14 cellular contexts compared by ENCODE assay signal in the genomic region with DNA sequence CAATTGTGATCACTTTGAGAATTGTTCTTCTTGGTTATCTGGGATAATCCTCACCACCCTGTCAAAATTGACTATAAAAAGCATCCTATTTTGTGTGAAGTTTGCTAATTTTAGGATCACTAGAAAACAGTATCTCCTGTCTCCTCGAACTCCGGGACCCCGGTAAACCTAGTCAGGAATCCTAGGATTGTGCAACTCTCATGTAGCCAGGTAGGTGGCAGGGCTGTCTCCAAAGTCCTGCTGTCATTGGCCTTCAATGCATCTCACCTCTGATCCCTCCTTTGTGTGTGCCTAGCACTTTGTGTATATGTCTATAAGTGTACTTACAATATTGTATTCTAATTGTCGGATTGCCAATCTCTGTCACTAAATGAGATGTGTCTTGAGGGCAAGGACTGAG.
DNase-seq lines count a peak whose midpoint lies in the region; TF ChIP-seq lines count a peak whose summit lies in the region.
"Had no signal": no experiment of that assay in that cellular context is flagged by ENCODE, and none has a peak within 500 bp of the region (broad histone marks: within the 10 kb centered on the region; RNA-seq: fewer than 3 reads in every experiment).

No MANE protein-coding gene starts in this region.

- WGBS in endodermal cell (ENCODE audit: insufficient coverage in 1 of 2, insufficient read length in 1 of 2), 2 experiments, result 99% methylated on average over 4 of the region's 4 CpGs; no CpG with 5 or more reads in 1 of the 2 experiments

- no peaks in the 10 kb centered on the region for H3K9me3 ChIP-seq in endodermal cell (ENCODE audit: control insufficient read depth, low read length)
- H3K9me3 ChIP-seq: A549, BE2C, Caco-2 had no signal

- H3K4me1 Mint-ChIP-seq in endodermal cell, result no peaks in the 10 kb centered on the region
- H3K4me1 Mint-ChIP-seq in osteocyte (ENCODE audit: unreplicated experiment), result no peaks in the 10 kb centered on the region
- H3K4me1 Mint-ChIP-seq: CD14-positive monocyte had no signal

- no peak overlapping the region for H3K27ac ChIP-seq in endodermal cell (ENCODE audit: low read depth, low read length)
- H3K27ac ChIP-seq: A549, KMS-11 had no signal

- H3K27me3 Mint-ChIP-seq in endodermal cell (ENCODE audit: insufficient read depth) (no peaks in the 10 kb centered on the region), osteocyte (ENCODE audit: unreplicated experiment) (no peaks in the 10 kb centered on the region)

- H3K9me3 Mint-ChIP-seq in endodermal cell (peaks cover 9% of the 10 kb centered on the region), osteocyte (ENCODE audit: unreplicated experiment) (peaks cover 17% of the 10 kb centered on the region)
- H3K9me3 Mint-ChIP-seq: CD8-positive, alpha-beta T cell had no signal

- no peak overlapping the region for H3K27ac Mint-ChIP-seq in endodermal cell
- H3K27ac Mint-ChIP-seq in osteocyte (ENCODE audit: unreplicated experiment), result no peak overlapping the region
- H3K27ac Mint-ChIP-seq: CD14-positive monocyte; CD8-positive, alpha-beta T cell had no signal

- H3K9ac ChIP-seq in endodermal cell (ENCODE audit: extremely low read depth, low read length, poor library complexity, severe bottlenecking), result no peak overlapping the region
- H3K9ac ChIP-seq: KMS-11 had no signal

- TF ChIP-seq CTCF in endodermal cell (conservative IDR thresholded peaks at IDR 0.05) (peak; percentile 67), osteocyte (IDR thresholded peaks at IDR 0.05) (peak; percentile 7)

- no peak overlapping the region for H3K4me3 ChIP-seq in H7 (ENCODE audit: insufficient read depth, low read depth, low read length)
- no peak overlapping the region for H3K4me3 ChIP-seq in endodermal cell (ENCODE audit: low read length)
- H3K4me3 ChIP-seq: A549 had no signal

- H3K36me3 ChIP-seq in H7 (replicated peaks; ENCODE audit: control insufficient read depth, insufficient read depth, low read length) (no peaks in the 10 kb centered on the region), endodermal cell (ENCODE audit: control insufficient read depth, insufficient read depth, low read length) (no peaks in the 10 kb centered on the region)
- H3K36me3 ChIP-seq: BE2C had no signal

- H3K4me3 Mint-ChIP-seq in endodermal cell (no peak overlapping the region), osteocyte (ENCODE audit: unreplicated experiment) (no peak overlapping the region)
- H3K4me3 Mint-ChIP-seq: CD14-positive monocyte; CD8-positive, alpha-beta T cell had no signal

- H3K27me3 ChIP-seq in H7 (ENCODE audit: control insufficient read depth, insufficient read depth, low read length) (no peaks in the 10 kb centered on the region), endodermal cell (ENCODE audit: control insufficient read depth, insufficient read depth, low read length, poor library complexity, severe bottlenecking) (no peaks in the 10 kb centered on the region)
- H3K27me3 ChIP-seq: BE2C had no signal

- no peaks in the 10 kb centered on the region for H3K36me3 Mint-ChIP-seq in endodermal cell (ENCODE audit: low read depth)
- H3K36me3 Mint-ChIP-seq in osteocyte (ENCODE audit: unreplicated experiment), result no peaks in the 10 kb centered on the region
- H3K36me3 Mint-ChIP-seq: CD14-positive monocyte; CD8-positive, alpha-beta T cell had no signal

- peak; percentile 9 for DNase-seq in ELF-1 (ENCODE audit: low read depth, low spot score)
- DNase-seq in H7, result peak; percentile 50
- peak; percentile 59 for DNase-seq in endodermal cell
- DNase-seq in osteocyte (ENCODE audit: extremely low spot score, unreplicated experiment), result no peak
- no peak for DNase-seq in COLO668 (lab: John Stamatoyannopoulos, UW; ENCODE audit: unreplicated experiment)
- DNase-seq in SHP77 (lab: John Stamatoyannopoulos, UW), result no peak
- DNase-seq: BE2C; Caco-2; CD8-positive, alpha-beta T cell; DND-41; GF-D8 had no signal

- no peaks in the 10 kb centered on the region for H3K4me1 ChIP-seq in endodermal cell (ENCODE audit: control insufficient read depth, insufficient read depth, low read length)
- H3K4me1 ChIP-seq: A549, BE2C, Caco-2 had no signal

Comparison
In these comparisons a context has a peak if more than half of its experiments do, and no peak if none do; other contexts are left out.
1. DNase-seq: peak in ELF-1 (single experiment), H7 (single experiment) and endodermal cell (single experiment); none in osteocyte (single experiment), COLO668 (single experiment) and SHP77 (0 of 2).